In genomic region chr9:16031486-16031885, GRCh38 we compare ENCODE assay signal across 1 cellular context.
TF ChIP-seq lines count a peak whose summit lies in the region.

No MANE protein-coding gene starts in this region.

TF ChIP-seq in GM23338, 12 proteins besides CTCF, POLR2A, EP300 and RAD21 (continued from another document):
- TF ChIP-seq NANOG (IDR thresholded peaks at IDR 0.05; ENCODE audit: borderline replicate concordance) = no peak
- no peak for TF ChIP-seq REST (IDR thresholded peaks at IDR 0.05; ENCODE audit: unreplicated experiment)
- TF ChIP-seq EZH2 (IDR thresholded peaks at IDR 0.05; ENCODE audit: low read depth, unreplicated experiment) = no peak
- no peak for TF ChIP-seq JUNB (IDR thresholded peaks at IDR 0.05; ENCODE audit: unreplicated experiment)
- no peak for TF ChIP-seq ETS1 (IDR thresholded peaks at IDR 0.05)
- no peak for TF ChIP-seq EZH2phosphoT487 (IDR thresholded peaks at IDR 0.05; ENCODE audit: unreplicated experiment)
- no peak for TF ChIP-seq POLR2AphosphoS5 (IDR thresholded peaks at IDR 0.05; ENCODE audit: low read depth)
- no peak for TF ChIP-seq ZNF114 (CRISPR knock-in tag; IDR thresholded peaks at IDR 0.05)
- TF ChIP-seq STAT1 (IDR thresholded peaks at IDR 0.05; ENCODE audit: unreplicated experiment) = no peak
- TF ChIP-seq ZNF462 (CRISPR knock-in tag; IDR thresholded peaks at IDR 0.05) = no peak
